ENCODE assay signal across 2 cellular contexts in genomic region chr12:339557-340195, GRCh38.
TF ChIP-seq lines count a peak whose summit lies in the region.

No MANE protein-coding gene starts in this region.

TF ChIP-seq in liver, 16 proteins besides CTCF, POLR2A, EP300 and RAD21 (continued from another document):
- TF ChIP-seq REST (IDR thresholded peaks at IDR 0.05) (peak; percentile 23), ZBTB33 (IDR thresholded peaks at IDR 0.05) (no peak)
TF ChIP-seq in liver: peak in this region for 6.

TF ChIP-seq in HepG2, 621 proteins besides CTCF, POLR2A, EP300 and RAD21 (continued from another document):
- TF ChIP-seq REST (IDR thresholded peaks at IDR 0.05; ENCODE audit: borderline replicate concordance in 1 of 2, low read depth in 1 of 2, low read length in 2 of 2) (no peak), KAT2B (IDR thresholded peaks at IDR 0.05; ENCODE audit: borderline replicate concordance, low read depth, low read length) (no peak), ZSCAN5A (CRISPR knock-in tag; IDR thresholded peaks at IDR 0.05; ENCODE audit: borderline replicate concordance) (no peak), JUN (CRISPR knock-in tag; IDR thresholded peaks at IDR 0.05) (no peak), TCF7 (IDR thresholded peaks at IDR 0.05; ENCODE audit: low read depth) (no peak), PHF8 (CRISPR knock-in tag; IDR thresholded peaks at IDR 0.05) (no peak), NFATC3 (CRISPR knock-in tag; IDR thresholded peaks at IDR 0.05) (no peak), REXO4 (CRISPR knock-in tag; IDR thresholded peaks at IDR 0.05; ENCODE audit: borderline replicate concordance) (no peak), MYPOP (CRISPR knock-in tag; IDR thresholded peaks at IDR 0.05) (no peak)
